11 cellular contexts compared by ENCODE assay signal in genomic region chr6:48069280-48069679, GRCh38. TPM values are rescaled to one million over a fixed set of nuclear protein-coding genes. Genes with fewer than 3 reads are reported as not detected.
A peak's percentile ranks its signal among the peaks of the same experiment; 100 is the strongest.
DNase-seq lines count a peak whose midpoint lies in the region; ATAC-seq, FAIRE-seq and TF ChIP-seq lines count a peak whose summit lies in the region.
"Had no signal": no experiment of that assay in that cellular context is flagged by ENCODE, and none has a peak within 500 bp of the region (broad histone marks: within the 10 kb centered on the region; RNA-seq: fewer than 3 reads in every experiment).

No MANE protein-coding gene starts in this region.

- CTCF ChIA-PET in A549 (lab: Yijun Ruan, JAX) = interaction anchor here (0.6 to 1.4 kb wide), 3 partner anchors 14 to 75 kb away, joined by 3 read pairs; no protein-coding TSS in a partner anchor

- H3K9me3 Mint-ChIP-seq in mesothelial cell of epicardium = no peaks in the 10 kb centered on the region

- H3K27ac ChIP-seq in A549 (no peak overlapping the region), coronary artery (no peak overlapping the region), spleen (no peak overlapping the region)

- TF ChIP-seq RAD21 in A549 (conservative IDR thresholded peaks at IDR 0.05 in 1 of 2, IDR thresholded peaks at IDR 0.05 in 1 of 2) = no peak

- ATAC-seq in A549 (no peak), GM21526 (IDR thresholded peaks at IDR 0.05; ENCODE audit: low FRiP score, unreplicated experiment) (no peak), HG02981 (IDR thresholded peaks at IDR 0.05; ENCODE audit: unreplicated experiment) (no peak)
- ATAC-seq: K562 had no signal

- peak overlapping the region; percentile 0 for H3K27ac Mint-ChIP-seq in mesothelial cell of epicardium

- intact Hi-C loops in spleen (cut with DNase I; ENCODE audit: low total_unique reads) = no loop called here

- peaks cover 0 to 30% (median 16%) of the 10 kb centered on the region in 7 donors for H3K27me3 ChIP-seq in spleen (replicated peaks in 1 of 7)

- no peaks in the 10 kb centered on the region for H3K36me3 Mint-ChIP-seq in mesothelial cell of epicardium

- FAIRE-seq in A549 (lab: Jason Lieb, UNC) (no peak), HTR-8/SVneo (lab: Jason Lieb, UNC) (peak; percentile 13)
- FAIRE-seq: GM12892, K562 had no signal

- H3K4me3 Mint-ChIP-seq in mesothelial cell of epicardium = peak overlapping the region; percentile 69

- H3K4me2 ChIP-seq in A549 = peak overlapping the region; percentile 91

- no peaks in the 10 kb centered on the region for H3K36me3 ChIP-seq in spleen

- WGBS in A549 (ENCODE audit: missing lambda C conversion rate) = 84% methylated on average over 11 of the region's 11 CpGs
- 33 to 43% (median 37%) methylated on average over 11 of the region's 11 CpGs for WGBS in spleen, 5 donors

- peaks cover 18% of the 10 kb centered on the region for H3K4me1 Mint-ChIP-seq in mesothelial cell of epicardium

- H3K4me1 ChIP-seq in A549 (no peaks in the 10 kb centered on the region), spleen (peaks cover 0 to 8% (median 1%) of the 10 kb centered on the region in 6 donors)

- H3K9me3 ChIP-seq in A549 = no peaks in the 10 kb centered on the region
- H3K9me3 ChIP-seq in spleen = no peaks in the 10 kb centered on the region

- TF ChIP-seq POLR2A in A549 (IDR thresholded peaks at IDR 0.05; ENCODE audit: low read length) (no peak), spleen (IDR thresholded peaks at IDR 0.05) (no peak)

- no peak for TF ChIP-seq CTCF in A549 (IDR thresholded peaks at IDR 0.05)
- TF ChIP-seq CTCF in coronary artery (IDR thresholded peaks at IDR 0.05) = no peak
- no peak for TF ChIP-seq CTCF in mesothelial cell of epicardium (IDR thresholded peaks at IDR 0.05; ENCODE audit: unreplicated experiment)
- no peak for TF ChIP-seq CTCF in spleen (IDR thresholded peaks at IDR 0.05 in 8 of 11, conservative IDR thresholded peaks at IDR 0.05 in 3 of 11)

- TF ChIP-seq EP300 in A549 (IDR thresholded peaks at IDR 0.05) = no peak

- POLR2A ChIA-PET in A549 (lab: Yijun Ruan, JAX) = no interaction called here

- no peak for DNase-seq in A549 (ENCODE audit: low read depth in 1 of 2, low spot score in 1 of 2)
- DNase-seq in HTR-8/SVneo (ENCODE audit: insufficient read length, low spot score) = no peak
- no peak for DNase-seq in coronary artery (ENCODE audit: low spot score)
- DNase-seq in mesothelial cell of epicardium (ENCODE audit: low spot score in 2 of 2, unreplicated experiment in 2 of 2) = no peak
- no peak for DNase-seq in spleen
- DNase-seq in COLO829 (ENCODE audit: low spot score) = no peak

- H3K27me3 Mint-ChIP-seq in mesothelial cell of epicardium (ENCODE audit: low read depth) = peaks cover 26% of the 10 kb centered on the region

- H3K4me3 ChIP-seq in A549 = peak overlapping the region; percentile 47; the same call in 1 of the 3 replicates
- H3K4me3 ChIP-seq in coronary artery = peak overlapping the region; percentile 64
- no peak overlapping the region for H3K4me3 ChIP-seq in spleen
- H3K4me3 ChIP-seq: K562 had no signal

TF ChIP-seq in A549, 52 proteins besides CTCF, POLR2A, EP300 and RAD21:
- no peak for TF ChIP-seq SREBF2 (IDR thresholded peaks at IDR 0.05)
- TF ChIP-seq HMGXB4 (CRISPR knock-in tag; IDR thresholded peaks at IDR 0.05; ENCODE audit: borderline replicate concordance) = no peak
- no peak for TF ChIP-seq HOXA7 (CRISPR knock-in tag; IDR thresholded peaks at IDR 0.05)
- no peak for TF ChIP-seq ELK1 (IDR thresholded peaks at IDR 0.05; ENCODE audit: low read depth, low read length)
- TF ChIP-seq HDAC2 (IDR thresholded peaks at IDR 0.05) = no peak
- TF ChIP-seq KDM5A (IDR thresholded peaks at IDR 0.05) = no peak
- no peak for TF ChIP-seq TFCP2L1 (CRISPR knock-in tag; IDR thresholded peaks at IDR 0.05)
- TF ChIP-seq MAFK (IDR thresholded peaks at IDR 0.05; ENCODE audit: partially characterized antibody) = no peak
- no peak for TF ChIP-seq BHLHE40 (IDR thresholded peaks at IDR 0.05; ENCODE audit: low read depth, low read length)
- TF ChIP-seq FOSL2 (IDR thresholded peaks at IDR 0.05) = no peak
- no peak for TF ChIP-seq FOSL2 (CRISPR knock-in tag; IDR thresholded peaks at IDR 0.05)
- TF ChIP-seq ZC3H11A (IDR thresholded peaks at IDR 0.05) = no peak
- no peak for TF ChIP-seq CBX8 (IDR thresholded peaks at IDR 0.05)
- TF ChIP-seq USF2 (IDR thresholded peaks at IDR 0.05) = no peak
- TF ChIP-seq HEYL (CRISPR knock-in tag; IDR thresholded peaks at IDR 0.05) = no peak
- no peak for TF ChIP-seq RNF2 (IDR thresholded peaks at IDR 0.05; ENCODE audit: borderline replicate concordance, low read depth)
- no peak for TF ChIP-seq CEBPB (IDR thresholded peaks at IDR 0.05)
- TF ChIP-seq EHMT2 (IDR thresholded peaks at IDR 0.05; ENCODE audit: low read depth) = no peak
TF ChIP-seq in A549: peak in this region for 0.

RNA-seq across cellular contexts. Expression of gene PTCHD4, which starts 41.7 kb away (rescaled TPM):
- 0.16 and 0.21 TPM in 2 replicates for polyA plus RNA-seq in A549 (2011; rRNA removed)
- not detected in 2 replicates for polyA plus RNA-seq in A549 (2012; cell fraction: cytosol; rRNA removed)
- polyA plus RNA-seq in A549 (2012; cell fraction: nucleus; rRNA removed) = 0.01 and 0.04 TPM in 2 replicates
- polyA plus RNA-seq in A549 (2017; fragmentation: RNase III; extraction: RNeasy Plus Mini Kit Qiagen cat#74134 plus additional on column Dnase treatment) = 0.15 to 0.16 TPM (median 0.15 TPM) in 3 replicates
- polyA minus RNA-seq in A549 (2011; rRNA and poly(A)+ RNA removed) = 0.21 and 0.24 TPM in 2 replicates
- total RNA-seq in mesothelial cell of epicardium = 7.8 to 8.6 TPM (median 8.5 TPM) in 3 replicates
- under 1 TPM in 3 of 7 donors, not detected in 4; 0.22 to 0.33 (median 0.24) TPM for total RNA-seq in spleen
- polyA plus RNA-seq in spleen = under 1 TPM in 1 of 3 donors, not detected in 2; 0.02 TPM
- total RNA-seq: K562; T-helper 2 cell treated with Interferon-gamma antibody and Interleukin-4, amounts not matched to agents 100 ng/mL and 5 ng/mL, for 36 hours had no signal
- polyA plus RNA-seq: K562 had no signal

Comparison
In these comparisons a context has a peak if more than half of its experiments do, and no peak if none do; other contexts are left out.
1. H3K4me3 ChIP-seq: peak in A549 (single experiment) and coronary artery (single experiment); none in spleen (0 of 8).